Comparison of ENCODE assay signal across 18 cellular contexts in the genomic region with DNA sequence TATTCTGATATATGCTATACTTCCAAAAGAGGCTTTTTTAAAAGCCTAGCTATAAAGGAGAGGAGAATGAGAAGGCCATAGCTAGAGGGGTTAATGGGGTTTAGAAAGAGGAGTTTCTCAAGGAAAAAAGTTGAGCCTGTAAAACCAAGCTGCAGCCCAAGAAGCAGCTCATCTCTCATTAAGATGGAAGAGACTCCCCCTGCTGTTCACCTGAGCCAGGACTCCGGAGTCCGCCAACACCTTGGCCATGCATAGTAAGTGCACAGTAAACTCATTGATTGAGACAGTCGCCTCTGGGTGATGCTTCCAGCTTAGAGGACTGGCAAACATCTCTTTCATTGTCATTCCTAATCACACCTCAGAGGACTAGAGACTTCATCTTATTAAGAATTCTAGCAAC. TPM values are rescaled to one million over a fixed set of nuclear protein-coding genes. Genes with fewer than 3 reads are reported as not detected.
DNase-seq lines count a peak whose midpoint lies in the region; ATAC-seq and TF ChIP-seq lines count a peak whose summit lies in the region.
"Had no signal": no experiment of that assay in that cellular context is flagged by ENCODE, and none has a peak within 500 bp of the region (broad histone marks: within the 10 kb centered on the region; RNA-seq: fewer than 3 reads in every experiment).

No MANE protein-coding gene starts in this region.

- H3K27me3 ChIP-seq in WERI-Rb-1 (ENCODE audit: insufficient read depth, low read depth, severe bottlenecking) = no peaks in the 10 kb centered on the region

- peaks cover 54% of the 10 kb centered on the region for H3K27me3 Mint-ChIP-seq in osteocyte (ENCODE audit: unreplicated experiment)

- H3K4me3 ChIP-seq in WERI-Rb-1 (ENCODE audit: low read depth, low read length) = no peak overlapping the region
- H3K4me3 ChIP-seq: dorsolateral prefrontal cortex, mucosa of descending colon, thoracic aorta had no signal

- H3K4me1 Mint-ChIP-seq in osteocyte (ENCODE audit: unreplicated experiment) = no peaks in the 10 kb centered on the region
- H3K4me1 Mint-ChIP-seq: CD14-positive monocyte had no signal

- DNase-seq in ELR (ENCODE audit: low read depth) (peak; percentile 6), HT-29 (ENCODE audit: low spot score) (peak; percentile 31), WERI-Rb-1 (no peak), osteocyte (ENCODE audit: extremely low spot score, unreplicated experiment) (peak; percentile 48), NCI-H748 treated with DMSO at 0.1 percent for 48 hours (lab: John Stamatoyannopoulos, UW) (no peak)
- DNase-seq: activated CD8-positive, alpha-beta T cell treated with anti-CD3 and anti-CD28 coated beads for 36 hours; activated T-cell treated with anti-CD3 and anti-CD28 coated beads, Interleukin-2, amount 50 U/mL, for 48 hours; DMS79; dorsolateral prefrontal cortex; mucosa of descending colon; NCI-H1694 treated with DMSO at 0.1 percent for 48 hours; NCI-H510A had no signal

- H3K36me3 Mint-ChIP-seq in osteocyte (ENCODE audit: unreplicated experiment) = no peaks in the 10 kb centered on the region
- H3K36me3 Mint-ChIP-seq: CD14-positive monocyte had no signal

- no peaks in the 10 kb centered on the region for H3K9me3 Mint-ChIP-seq in osteocyte (ENCODE audit: unreplicated experiment)
- H3K9me3 Mint-ChIP-seq: activated CD8-positive, alpha-beta T cell treated with anti-CD3 and anti-CD28 coated beads for 36 hours had no signal

- TF ChIP-seq CTCF in WERI-Rb-1 (IDR thresholded peaks at IDR 0.05; ENCODE audit: low read depth, low read length) (peak; percentile 39; the same call in 1 of the 2 replicates), osteocyte (IDR thresholded peaks at IDR 0.05) (no peak)

- H3K4me3 Mint-ChIP-seq in osteocyte (ENCODE audit: unreplicated experiment) = no peak overlapping the region
- H3K4me3 Mint-ChIP-seq: activated CD8-positive, alpha-beta T cell treated with anti-CD3 and anti-CD28 coated beads for 36 hours; CD14-positive monocyte had no signal

- H3K27ac ChIP-seq in WERI-Rb-1 = no peak overlapping the region
- H3K27ac ChIP-seq: dorsolateral prefrontal cortex, KMS-11, neutrophil, thoracic aorta had no signal

- peaks cover 1% of the 10 kb centered on the region for H3K9me3 ChIP-seq in WERI-Rb-1 (ENCODE audit: severe bottlenecking)
- H3K9me3 ChIP-seq: mucosa of descending colon, neutrophil, thoracic aorta had no signal

- H3K27ac Mint-ChIP-seq in osteocyte (ENCODE audit: unreplicated experiment) = no peak overlapping the region
- H3K27ac Mint-ChIP-seq: activated CD8-positive, alpha-beta T cell treated with anti-CD3 and anti-CD28 coated beads for 36 hours; CD14-positive monocyte had no signal

- peaks cover 8% of the 10 kb centered on the region for H3K36me3 ChIP-seq in WERI-Rb-1
- H3K36me3 ChIP-seq: neutrophil, thoracic aorta had no signal

- ATAC-seq in HG02973 (IDR thresholded peaks at IDR 0.05; ENCODE audit: unreplicated experiment) (no peak), GM21786 (IDR thresholded peaks at IDR 0.05; ENCODE audit: unreplicated experiment) (no peak)
- ATAC-seq: activated CD8-positive, alpha-beta T cell treated with anti-CD3 and anti-CD28 coated beads for 36 hours; mucosa of descending colon had no signal

RNA-seq across cellular contexts. Expression of a gene that starts 46.2 kb away (rescaled TPM):
- total RNA-seq in HT-29 (2014; rRNA removed; shearing (Covaris generic)) = not detected in 2 replicates
- 0.59 and 0.89 TPM in 2 replicates for total RNA-seq in osteocyte
- total RNA-seq: activated CD8-positive, alpha-beta T cell treated with anti-CD3 and anti-CD28 coated beads for 36 hours had no signal

Comparison
In these comparisons a context has a peak if more than half of its experiments do, and no peak if none do; other contexts are left out.
1. DNase-seq: peak in ELR (single experiment), HT-29 (single experiment) and osteocyte (single experiment); none in WERI-Rb-1 (single experiment) and NCI-H748 treated with DMSO at 0.1 percent for 48 hours (single experiment).